26 cellular contexts compared by ENCODE assay signal in the genomic region with DNA sequence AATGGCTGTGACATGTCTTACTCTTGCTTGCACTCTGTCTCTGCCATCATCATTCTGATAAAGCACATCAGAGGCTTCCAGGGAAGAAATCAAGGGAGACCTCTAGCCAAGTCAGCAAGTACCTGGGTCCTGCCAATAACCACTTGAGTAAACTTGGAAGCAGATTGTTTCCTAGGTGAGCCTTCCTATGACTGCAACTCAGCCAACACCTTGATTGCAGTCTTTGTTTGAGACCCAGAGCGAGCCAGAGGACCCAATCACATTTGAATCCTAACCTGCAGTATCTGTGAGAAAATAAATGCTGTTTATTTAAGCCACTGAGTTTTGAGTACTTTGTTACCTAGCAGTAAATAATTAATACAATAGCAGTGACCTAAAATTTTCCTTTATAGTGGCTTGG.
DNase-seq lines count a peak whose midpoint lies in the region; ATAC-seq, FAIRE-seq and TF ChIP-seq lines count a peak whose summit lies in the region.
"Had no signal": no experiment of that assay in that cellular context is flagged by ENCODE, and none has a peak within 500 bp of the region (broad histone marks: within the 10 kb centered on the region; RNA-seq: fewer than 3 reads in every experiment).

No MANE protein-coding gene starts in this region.

- 11 to 49% (median 33%) methylated on average over 1 of the region's 1 CpG for WGBS in small intestine, 3 donors

- TF ChIP-seq CTCF in LNCaP clone FGC (IDR thresholded peaks at IDR 0.05; ENCODE audit: control insufficient read depth, extremely low read depth, insufficient read depth) = no peak

- H3K36me3 ChIP-seq in small intestine (ENCODE audit: control insufficient read depth in 2 of 2, insufficient read depth in 2 of 2, low read length in 2 of 2) = no peaks in the 10 kb centered on the region
- H3K36me3 ChIP-seq: BE2C, HAP-1 had no signal

- no peak for FAIRE-seq in small intestine (lab: Jason Lieb, UNC)
- FAIRE-seq: HTR-8/SVneo, K562 had no signal

- H3K4me1 ChIP-seq in small intestine (ENCODE audit: control insufficient read depth in 2 of 2, insufficient read depth in 1 of 2, low read depth in 1 of 2, low read length in 1 of 2) = no peaks in the 10 kb centered on the region
- H3K4me1 ChIP-seq: HAP-1 had no signal

- no peak overlapping the region for H3K4me3 ChIP-seq in LNCaP clone FGC (ENCODE audit: low read depth, low read length)
- no peak overlapping the region for H3K4me3 ChIP-seq in small intestine (ENCODE audit: low read depth in 1 of 2, low read length in 2 of 2)
- H3K4me3 ChIP-seq: GM23338, HAP-1, K562 had no signal

- no peak overlapping the region for H3K27ac ChIP-seq in small intestine (ENCODE audit: low read depth in 1 of 2, low read length in 1 of 2)
- H3K27ac ChIP-seq: RWPE1 had no signal

- no peak for ATAC-seq in GM21360 (IDR thresholded peaks at IDR 0.05; ENCODE audit: unreplicated experiment)
- ATAC-seq: GM23338, K562, Panc1, T-cell had no signal

- no peaks in the 10 kb centered on the region for H3K9me3 ChIP-seq in small intestine (ENCODE audit: control insufficient read depth, low read depth)
- H3K9me3 ChIP-seq: BE2C, HAP-1 had no signal

- no peaks in the 10 kb centered on the region for H3K27me3 ChIP-seq in small intestine (ENCODE audit: control insufficient read depth in 2 of 2, insufficient read depth in 2 of 2, low read length in 2 of 2)
- H3K27me3 ChIP-seq: BE2C had no signal

- peak; percentile 14 for DNase-seq in NCI-H146 (lab: John Stamatoyannopoulos, UW)
- DNase-seq in NCI-H146 treated with DMSO at 0.1 percent for 48 hours (lab: John Stamatoyannopoulos, UW; ENCODE audit: unreplicated experiment) = no peak
- DNase-seq in LNCaP clone FGC (ENCODE audit: low read depth) = peak; percentile 58
- DNase-seq in NCI-H774 (lab: John Stamatoyannopoulos, UW) = peak; percentile 10
- peak; percentile 1 for DNase-seq in small intestine
- no peak for DNase-seq in activated CD8-positive, alpha-beta memory T cell treated with anti-CD3 and anti-CD28 coated beads, Interleukin-2, amount 50 U/mL, for 48 hours
- DNase-seq: 8988T; ACHN; BE2C; Calu3; CD8-positive, alpha-beta memory T cell; HFFc6; Kasumi-1; NCI-H187; NCI-H2107; NCI-H226; NCI-H510A; SHP77; T-cell had no signal

Comparison
In these comparisons a context has a peak if more than half of its experiments do, and no peak if none do; other contexts are left out.
1. DNase-seq: peak in NCI-H146 (single experiment), LNCaP clone FGC (single experiment), NCI-H774 (single experiment) and small intestine (single experiment); none in NCI-H146 treated with DMSO at 0.1 percent for 48 hours (single experiment) and activated CD8-positive, alpha-beta memory T cell treated with anti-CD3 and anti-CD28 coated beads, Interleukin-2, amount 50 U/mL, for 48 hours (single experiment).